In the genomic region with DNA sequence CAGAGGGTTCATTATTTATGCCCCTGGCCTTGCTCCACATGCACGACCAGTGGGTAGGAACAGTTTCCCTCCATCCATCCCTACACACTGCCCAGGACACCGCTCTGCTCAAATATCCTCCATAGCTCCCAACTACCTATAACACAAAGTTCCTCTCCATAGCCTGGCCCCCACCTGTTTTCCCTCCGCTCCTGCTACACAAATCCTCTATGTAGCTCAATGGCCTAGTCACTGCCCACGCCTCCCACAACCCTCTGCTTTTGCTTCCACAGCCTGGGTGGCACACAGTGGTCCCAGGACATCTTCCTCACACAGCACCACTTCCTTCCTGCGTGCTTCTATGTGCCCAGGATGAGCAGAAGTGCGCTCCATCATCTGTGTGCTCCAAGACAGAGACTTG, we compare ENCODE assay signal across 15 cellular contexts. TPM values are rescaled to one million over a fixed set of nuclear protein-coding genes. Genes with fewer than 3 reads are reported as not detected.
"Had no signal": no experiment of that assay in that cellular context is flagged by ENCODE, and none has a peak within 500 bp of the region (broad histone marks: within the 10 kb centered on the region; RNA-seq: fewer than 3 reads in every experiment).

No MANE protein-coding gene starts in this region.

- H3K27me3 ChIP-seq: right atrium auricular region had no signal

- H3K27me3 Mint-ChIP-seq: naive thymus-derived CD4-positive, alpha-beta T cell had no signal

- H3K27ac ChIP-seq: dorsolateral prefrontal cortex, gastrocnemius medialis, right atrium auricular region had no signal

- H3K9me3 ChIP-seq: gastrocnemius medialis, right atrium auricular region had no signal

- ATAC-seq: esophagus mucosa; naive thymus-derived CD4-positive, alpha-beta T cell had no signal

- H3K27ac Mint-ChIP-seq: nephron progenitor cell, type B pancreatic cell had no signal

- H3K36me3 ChIP-seq: gastrocnemius medialis, right atrium auricular region had no signal

- H3K9me3 Mint-ChIP-seq: naive thymus-derived CD4-positive, alpha-beta T cell; type B pancreatic cell had no signal

- FAIRE-seq: small intestine, urothelium cell line had no signal

- H3K4me3 ChIP-seq: dorsolateral prefrontal cortex, gastrocnemius medialis, right atrium auricular region had no signal

- H3K4me3 Mint-ChIP-seq: naive thymus-derived CD4-positive, alpha-beta T cell; nephron progenitor cell; type B pancreatic cell had no signal

- H3K36me3 Mint-ChIP-seq: naive thymus-derived CD4-positive, alpha-beta T cell; type B pancreatic cell had no signal

- DNase-seq: cortex of kidney; effector CD8-positive, alpha-beta T cell; gastrocnemius medialis; mammary epithelial cell; naive thymus-derived CD4-positive, alpha-beta T cell; small intestine; stimulated activated CD4-positive, alpha-beta T cell treated with anti-CD3 and anti-CD28 coated beads, Interleukin-12 subunit alpha, Interleukin-12 subunit beta, amount 100 ng/mL, for 4 hours; stimulated activated naive CD4-positive, alpha-beta T cell treated with Interleukin-2 at 50 U/mL for 16 hours had no signal

- H3K4me1 ChIP-seq: gastrocnemius medialis, right atrium auricular region had no signal

RNA-seq across cellular contexts. Expression of gene STKLD1, which starts 21.2 kb away (rescaled TPM):
- total RNA-seq: mesenteric fat pad had no signal
